In the genomic region with DNA sequence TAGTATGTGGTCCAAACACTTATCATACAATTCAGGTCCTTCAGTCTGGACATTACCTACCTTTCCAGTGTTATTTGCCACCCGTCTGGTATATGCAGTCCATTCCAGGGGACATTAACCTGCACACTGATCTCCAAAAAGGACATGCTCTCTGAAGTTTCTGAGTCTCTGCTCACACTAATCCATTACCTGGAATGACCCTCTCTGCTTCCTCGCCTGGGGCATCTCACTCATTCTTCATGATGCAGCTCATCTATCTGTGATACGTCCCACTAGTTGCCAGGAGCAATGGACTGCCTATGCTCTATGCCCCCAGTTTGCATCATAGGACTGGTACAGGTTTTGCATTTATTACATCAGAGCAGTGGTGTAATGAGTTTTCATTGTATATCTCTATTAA, we compare ENCODE assay signal across 11 cellular contexts. TPM values are rescaled to one million over a fixed set of nuclear protein-coding genes. Genes with fewer than 3 reads are reported as not detected.
DNase-seq lines count a peak whose midpoint lies in the region; ATAC-seq and TF ChIP-seq lines count a peak whose summit lies in the region.
"Had no signal": no experiment of that assay in that cellular context is flagged by ENCODE, and none has a peak within 500 bp of the region (broad histone marks: within the 10 kb centered on the region; RNA-seq: fewer than 3 reads in every experiment).

No MANE protein-coding gene starts in this region.

- H3K4me3 Mint-ChIP-seq in progenitor cell of endocrine pancreas (ENCODE audit: low read depth) (peak overlapping the region; percentile 87), Calu3 (ENCODE audit: low read depth, unreplicated experiment) (no peak overlapping the region)
- H3K4me3 Mint-ChIP-seq: CD8-positive, alpha-beta T cell; IgD-negative memory B cell had no signal

- H3K27ac ChIP-seq in WERI-Rb-1, result no peak overlapping the region
- no peak overlapping the region for H3K27ac ChIP-seq in iPS-18a (ENCODE audit: low read length)

- H3K27ac Mint-ChIP-seq in progenitor cell of endocrine pancreas, result peak overlapping the region; percentile 55
- H3K27ac Mint-ChIP-seq in Calu3 (ENCODE audit: unreplicated experiment), result no peak overlapping the region
- H3K27ac Mint-ChIP-seq: CD8-positive, alpha-beta T cell had no signal

- H3K4me3 ChIP-seq in WERI-Rb-1 (ENCODE audit: low read depth, low read length), result no peak overlapping the region
- peak overlapping the region; percentile 12 for H3K4me3 ChIP-seq in iPS-18a (ENCODE audit: low read length)

- H3K27me3 Mint-ChIP-seq in progenitor cell of endocrine pancreas, result peaks cover 17% of the 10 kb centered on the region
- H3K27me3 Mint-ChIP-seq in Calu3 (ENCODE audit: unreplicated experiment), result peaks cover 93% of the 10 kb centered on the region

- peaks cover 21% of the 10 kb centered on the region for H3K4me1 ChIP-seq in iPS-18a (ENCODE audit: control insufficient read depth, low read depth, low read length)

- no TSS peak for BruUV-seq in Calu3 (replicated peaks; lab: Mats Ljungman, UMichigan)

- peak; percentile 23 for DNase-seq in NCI-H2227 treated with DMSO at 0.1 percent for 48 hours (lab: John Stamatoyannopoulos, UW)
- peak; percentile 52 for DNase-seq in WERI-Rb-1
- no peak for DNase-seq in progenitor cell of endocrine pancreas (ENCODE audit: low spot score, unreplicated experiment)
- DNase-seq in AG08396 (ENCODE audit: low spot score), result no peak
- DNase-seq in Calu3, result no peak
- DNase-seq: CD8-positive, alpha-beta T cell; HCEC 1CT; NCI-H1436 treated with DMSO at 0.1 percent for 48 hours had no signal

- H3K27me3 ChIP-seq in WERI-Rb-1 (ENCODE audit: insufficient read depth, low read depth, severe bottlenecking) (peaks cover 16% of the 10 kb centered on the region), iPS-18a (ENCODE audit: control insufficient read depth, insufficient read depth, low read length) (peaks cover 38% of the 10 kb centered on the region)

- H3K36me3 Mint-ChIP-seq in progenitor cell of endocrine pancreas (ENCODE audit: insufficient read depth), result no peaks in the 10 kb centered on the region
- peaks cover 10% of the 10 kb centered on the region for H3K36me3 Mint-ChIP-seq in Calu3 (ENCODE audit: insufficient read depth, unreplicated experiment)
- H3K36me3 Mint-ChIP-seq: CD8-positive, alpha-beta T cell; IgD-negative memory B cell had no signal

- CTCF ChIA-PET in Calu3 (lab: Charles Lee), result no interaction called here

- TF ChIP-seq CTCF in WERI-Rb-1 (IDR thresholded peaks at IDR 0.05; ENCODE audit: low read depth, low read length) (no peak), progenitor cell of endocrine pancreas (IDR thresholded peaks at IDR 0.05; ENCODE audit: unreplicated experiment) (no peak), Calu3 (IDR thresholded peaks at IDR 0.05; ENCODE audit: unreplicated experiment) (no peak)

- H3K9me3 Mint-ChIP-seq in progenitor cell of endocrine pancreas (ENCODE audit: low read depth) (no peaks in the 10 kb centered on the region), Calu3 (ENCODE audit: low read depth, unreplicated experiment) (no peaks in the 10 kb centered on the region)
- H3K9me3 Mint-ChIP-seq: CD8-positive, alpha-beta T cell; IgD-negative memory B cell had no signal

- H3K9ac ChIP-seq in iPS-18a (ENCODE audit: low read length), result no peak overlapping the region

- no peaks in the 10 kb centered on the region for H3K9me3 ChIP-seq in WERI-Rb-1 (ENCODE audit: severe bottlenecking)
- no peaks in the 10 kb centered on the region for H3K9me3 ChIP-seq in iPS-18a (ENCODE audit: control insufficient read depth, low read depth, low read length)

- H3K4me1 Mint-ChIP-seq in progenitor cell of endocrine pancreas (ENCODE audit: low read depth) (peaks cover 22% of the 10 kb centered on the region), Calu3 (ENCODE audit: low read depth, unreplicated experiment) (peaks cover 11% of the 10 kb centered on the region)

- intact Hi-C loops in Calu3 (cut with micrococcal nuclease; ENCODE audit: unreplicated experiment), result no loop called here

- ATAC-seq in GM21447 (IDR thresholded peaks at IDR 0.05; ENCODE audit: unreplicated experiment), result no peak
- ATAC-seq: CD8-positive, alpha-beta T cell had no signal

- H3K36me3 ChIP-seq in WERI-Rb-1, result no peaks in the 10 kb centered on the region
- no peaks in the 10 kb centered on the region for H3K36me3 ChIP-seq in iPS-18a (ENCODE audit: control insufficient read depth, low read depth, low read length)

RNA-seq across cellular contexts. Expression of gene TUBB2B, which starts 5.9 kb away (rescaled TPM):
- 268 and 276 TPM in 2 replicates for total RNA-seq in progenitor cell of endocrine pancreas
- total RNA-seq in Calu3 (2022), result 2.5 and 3.0 TPM in 2 replicates

RNA-seq across cellular contexts. Expression of gene PSMG4, which starts 25.4 kb away (rescaled TPM):
- 17.7 and 18.9 TPM in 2 replicates for total RNA-seq in progenitor cell of endocrine pancreas
- 17.6 and 17.8 TPM in 2 replicates for total RNA-seq in Calu3 (2022)

Comparison
In these comparisons a context has a peak if more than half of its experiments do, and no peak if none do; other contexts are left out.
1. DNase-seq: peak in NCI-H2227 treated with DMSO at 0.1 percent for 48 hours (single experiment) and WERI-Rb-1 (single experiment); none in progenitor cell of endocrine pancreas (single experiment), AG08396 (single experiment) and Calu3 (single experiment).
2. RNA of gene TUBB2B, which starts 5.9 kb away (total RNA-seq): 268 to 276 TPM in progenitor cell of endocrine pancreas; 2.5 to 3.0 TPM in Calu3; every median in the first group is over 10 times any median in the second.